ENCODE assay signal across 8 cellular contexts in the genomic region with DNA sequence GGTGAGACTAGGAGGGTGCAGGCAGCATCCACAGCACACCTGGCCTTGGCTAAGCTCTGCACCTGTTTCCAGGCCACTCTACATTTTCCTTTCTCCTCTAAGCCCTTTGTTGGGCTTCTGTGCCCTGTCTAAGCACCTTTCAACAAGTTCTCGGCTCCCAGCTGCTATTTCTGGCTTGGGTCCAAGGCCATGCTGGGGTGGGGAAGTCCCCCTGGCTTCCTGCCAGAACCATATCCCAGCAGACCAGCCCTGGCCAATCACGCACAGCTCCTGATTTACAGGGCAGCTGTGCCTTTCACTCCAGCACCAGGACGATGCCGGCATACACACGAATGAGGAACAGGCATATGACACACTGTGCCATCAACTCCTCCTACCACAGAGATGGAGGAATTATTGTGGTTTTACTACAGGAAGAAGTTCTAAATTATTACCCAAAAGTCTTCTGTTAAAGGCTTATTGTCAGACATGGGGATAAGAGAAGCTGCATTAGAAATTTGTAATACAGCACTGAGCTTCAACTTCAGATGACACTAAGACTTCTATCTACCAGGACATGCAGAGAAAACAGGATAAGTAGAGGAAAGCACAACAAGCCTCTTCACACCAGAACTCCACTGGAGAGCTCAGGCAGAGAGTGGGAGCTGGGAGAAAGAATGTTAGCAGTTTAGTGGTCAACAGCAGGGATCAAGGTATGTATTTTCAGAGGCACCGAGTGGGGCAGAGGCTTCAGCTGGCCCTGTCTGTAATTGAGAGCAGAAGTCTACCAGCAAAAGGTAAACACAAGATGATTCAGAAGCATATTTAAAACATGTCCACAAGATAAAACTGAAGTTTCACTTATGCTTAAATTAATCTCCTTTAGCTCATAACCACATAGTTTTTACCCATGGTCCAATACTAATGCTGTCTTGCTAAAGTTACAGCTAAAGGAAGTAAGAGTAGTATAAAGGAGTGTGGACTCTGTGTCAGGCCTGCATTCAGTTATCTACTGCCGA.
A peak's percentile ranks its signal among the peaks of the same experiment; 100 is the strongest.
DNase-seq lines count a peak whose midpoint lies in the region; ATAC-seq lines count a peak whose summit lies in the region.

No MANE protein-coding gene starts in this region.

- ATAC-seq in HG03045 (IDR thresholded peaks at IDR 0.05; ENCODE audit: unreplicated experiment) = peak; percentile 75
- peak; percentile 96 for ATAC-seq in memory B cell (ENCODE audit: low read depth)
- ATAC-seq in HG03280 (IDR thresholded peaks at IDR 0.05; ENCODE audit: unreplicated experiment) = no peak

- peak; percentile 89 for DNase-seq in GF-D8 (lab: John Stamatoyannopoulos, UW)
- peak; percentile 93 for DNase-seq in NCI-H2227 treated with DMSO at 0.1 percent for 48 hours (lab: John Stamatoyannopoulos, UW)
- DNase-seq in activated CD4-positive, alpha-beta T cell treated with anti-CD3 and anti-CD28 coated beads for 4 hours = peak; percentile 68 to 77
- peak; percentile 70 to 73 for DNase-seq in memory B cell (ENCODE audit: low spot score in 2 of 2)
- DNase-seq in stimulated activated CD8-positive, alpha-beta memory T cell treated with anti-CD3 and anti-CD28 coated beads, Interleukin-15, amount 100 ng/mL, for 1 hour (ENCODE audit: low read depth) = peak; percentile 40

- peaks cover 15% of the 10 kb centered on the region for H3K4me1 Mint-ChIP-seq in memory B cell

- H3K27ac ChIP-seq in cingulate gyrus (ENCODE audit: low read depth, low read length) = peak overlapping the region; percentile 33

- no peaks in the 10 kb centered on the region for H3K27me3 Mint-ChIP-seq in memory B cell

- H3K27ac Mint-ChIP-seq in memory B cell = peak overlapping the region; percentile 87

- H3K9me3 Mint-ChIP-seq in memory B cell = no peaks in the 10 kb centered on the region

- peaks cover 26% of the 10 kb centered on the region for H3K36me3 Mint-ChIP-seq in memory B cell

- peak overlapping the region; percentile 6 for H3K4me3 Mint-ChIP-seq in memory B cell

Comparison
In these comparisons a context has a peak if more than half of its experiments do, and no peak if none do; other contexts are left out.
1. DNase-seq: peak in every context shown above with its lines; median percentile 93 in NCI-H2227 treated with DMSO at 0.1 percent for 48 hours; 89 in GF-D8; 72 in activated CD4-positive, alpha-beta T cell treated with anti-CD3 and anti-CD28 coated beads for 4 hours; 72 in memory B cell; 40 in stimulated activated CD8-positive, alpha-beta memory T cell treated with anti-CD3 and anti-CD28 coated beads, Interleukin-15, amount 100 ng/mL, for 1 hour.